Comparison of ENCODE assay signal across 15 cellular contexts in genomic region chr6:126054258-126054702, GRCh38.
DNase-seq lines count a peak whose midpoint lies in the region; ATAC-seq, FAIRE-seq and TF ChIP-seq lines count a peak whose summit lies in the region.
"Had no signal": no experiment of that assay in that cellular context is flagged by ENCODE, and none has a peak within 500 bp of the region (broad histone marks: within the 10 kb centered on the region; RNA-seq: fewer than 3 reads in every experiment).

No MANE protein-coding gene starts in this region.

- ATAC-seq in lower lobe of right lung (peak; percentile 44 to 76), T-helper 17 cell (no peak)
- ATAC-seq: activated naive CD4-positive, alpha-beta T cell treated with anti-CD3 and anti-CD28 coated beads, Interleukin-2, amount 50 U/mL, for 72 hours; stimulated activated naive CD8-positive, alpha-beta T cell treated with anti-CD3 and anti-CD28 coated beads, Interleukin-15, Interleukin-2, amounts not matched to agents 100 U/mL and 50 U/mL, for 24 hours had no signal

- H3K27ac Mint-ChIP-seq in astrocyte (ENCODE audit: unreplicated experiment) (no peak overlapping the region), T-helper 17 cell (no peak overlapping the region)
- H3K27ac Mint-ChIP-seq: activated naive CD4-positive, alpha-beta T cell treated with anti-CD3 and anti-CD28 coated beads, Interleukin-2, amount 50 U/mL, for 72 hours had no signal

- H3K18ac ChIP-seq in neuronal stem cell (ENCODE audit: low read length), result no peak overlapping the region

- H2BK15ac ChIP-seq in neuronal stem cell (ENCODE audit: low read length), result no peak overlapping the region

- TF ChIP-seq POLR2A in testis (IDR thresholded peaks at IDR 0.05), result no peak

- no peak overlapping the region for H4K8ac ChIP-seq in neuronal stem cell (ENCODE audit: low read depth, low read length)

- no peak for FAIRE-seq in astrocyte (lab: Jason Lieb, UNC)

- H3K9me3 ChIP-seq in astrocyte (ENCODE audit: insufficient read depth, low read depth, low read length) (no peaks in the 10 kb centered on the region), lower lobe of right lung (no peaks in the 10 kb centered on the region), neuronal stem cell (replicated peaks in 1 of 2; ENCODE audit: control insufficient read depth in 2 of 2, insufficient read depth in 1 of 2, low read depth in 1 of 2, low read length in 2 of 2) (no peaks in the 10 kb centered on the region), T-helper 17 cell (ENCODE audit: control insufficient read depth, low read length, poor library complexity, severe bottlenecking) (no peaks in the 10 kb centered on the region), testis (no peaks in the 10 kb centered on the region)
- H3K9me3 ChIP-seq: prostate gland had no signal

- no peaks in the 10 kb centered on the region for H3K27me3 Mint-ChIP-seq in astrocyte (ENCODE audit: low read depth, unreplicated experiment)
- H3K27me3 Mint-ChIP-seq in T-helper 17 cell, result no peaks in the 10 kb centered on the region

- H3K9me3 Mint-ChIP-seq in astrocyte (ENCODE audit: unreplicated experiment), result no peaks in the 10 kb centered on the region

- H3K4me3 Mint-ChIP-seq in astrocyte (ENCODE audit: unreplicated experiment) (no peak overlapping the region), T-helper 17 cell (no peak overlapping the region)

- no peaks in the 10 kb centered on the region for H3K79me1 ChIP-seq in neuronal stem cell (ENCODE audit: low read depth, low read length)

- H3K36me3 ChIP-seq in astrocyte (ENCODE audit: insufficient read depth, low read length), result peaks cover 3% of the 10 kb centered on the region
- peaks cover 12% of the 10 kb centered on the region for H3K36me3 ChIP-seq in lower lobe of right lung
- H3K36me3 ChIP-seq in neuronal stem cell (replicated peaks in 1 of 2; ENCODE audit: control insufficient read depth in 2 of 2, insufficient read depth in 2 of 2, low read length in 2 of 2), result peaks cover 1 to 18% of the 10 kb centered on the region in 2 donors
- no peaks in the 10 kb centered on the region for H3K36me3 ChIP-seq in testis (ENCODE audit: low read depth, missing control alignments)
- H3K36me3 ChIP-seq: prostate gland had no signal

- peaks cover 6% of the 10 kb centered on the region for H3K36me3 Mint-ChIP-seq in astrocyte (ENCODE audit: low read depth, unreplicated experiment)
- peaks cover 8% of the 10 kb centered on the region for H3K36me3 Mint-ChIP-seq in T-helper 17 cell (ENCODE audit: low read depth)

- intact Hi-C loops in lower lobe of right lung (cut with DNase I), result no loop called here
- intact Hi-C loops in testis (cut with DNase I; ENCODE audit: low total_unique reads), result no loop called here

- H3K9ac ChIP-seq in astrocyte (ENCODE audit: low read length) (no peak overlapping the region), neuronal stem cell (ENCODE audit: low read depth, low read length, poor library complexity) (no peak overlapping the region)

- H4K20me1 ChIP-seq in astrocyte (ENCODE audit: insufficient read depth, low read length), result no peaks in the 10 kb centered on the region

- H3K14ac ChIP-seq in neuronal stem cell (ENCODE audit: low read length), result no peak overlapping the region

- H3K4me1 Mint-ChIP-seq in astrocyte (ENCODE audit: low read depth, unreplicated experiment) (peaks cover 8% of the 10 kb centered on the region), T-helper 17 cell (peaks cover 3% of the 10 kb centered on the region)

- H3K23ac ChIP-seq in neuronal stem cell (ENCODE audit: low read depth, low read length, poor library complexity), result no peak overlapping the region

- DNase-seq in Daoy (ENCODE audit: low read depth) (peak; percentile 40), MV-4-11 (lab: John Stamatoyannopoulos, UW) (peak; percentile 19), astrocyte (ENCODE audit: low read depth) (peak; percentile 23), lower lobe of right lung (no peak), neuronal stem cell (ENCODE audit: low spot score) (no peak), ACHN (no peak), T-helper 17 cell (no peak), testis (no peak)
- DNase-seq: activated CD8-positive, alpha-beta memory T cell treated with anti-CD3 and anti-CD28 coated beads for 24 hours; mammary epithelial cell; NCI-H1048; stimulated activated CD4-positive, alpha-beta T cell treated with anti-CD3 and anti-CD28 coated beads, Interleukin-4, amount 100 ng/mL, for 1 hour; stimulated activated naive CD8-positive, alpha-beta T cell treated with anti-CD3 and anti-CD28 coated beads, Interleukin-15, Interleukin-2, amounts not matched to agents 100 U/mL and 50 U/mL, for 24 hours had no signal

- no peaks in the 10 kb centered on the region for H3K27me3 ChIP-seq in astrocyte (ENCODE audit: insufficient read depth, low read length)
- no peaks in the 10 kb centered on the region for H3K27me3 ChIP-seq in lower lobe of right lung (ENCODE audit: low read depth)
- no peaks in the 10 kb centered on the region for H3K27me3 ChIP-seq in neuronal stem cell (ENCODE audit: control insufficient read depth in 3 of 3, insufficient read depth in 3 of 3, low read depth in 1 of 3, low read length in 3 of 3)
- H3K27me3 ChIP-seq in testis, result no peaks in the 10 kb centered on the region

- in situ Hi-C loops in ACHN (cut with HindIII; ENCODE audit: low pct_ligation_motif_present, low pct_unique_long_range_greater_than_20kb, low sequenced_read_pairs), result no loop called here

- H3K79me2 ChIP-seq in astrocyte (ENCODE audit: insufficient read depth, low read length), result no peaks in the 10 kb centered on the region

- no peak for TF ChIP-seq CTCF in astrocyte (IDR thresholded peaks at IDR 0.05; ENCODE audit: insufficient read depth, low read depth, low read length)
- TF ChIP-seq CTCF in lower lobe of right lung (IDR thresholded peaks at IDR 0.05), result no peak
- no peak for TF ChIP-seq CTCF in testis (IDR thresholded peaks at IDR 0.05)

- H3K4me3 ChIP-seq in astrocyte (ENCODE audit: insufficient read depth, low read depth, low read length) (no peak overlapping the region), lower lobe of right lung (no peak overlapping the region), neuronal stem cell (ENCODE audit: low read length in 2 of 2) (no peak overlapping the region), testis (no peak overlapping the region)
- H3K4me3 ChIP-seq: prostate gland had no signal

- H2AFZ ChIP-seq in astrocyte (ENCODE audit: low read depth, low read length) (no peak overlapping the region), neuronal stem cell (ENCODE audit: low read length) (no peak overlapping the region)

- no peak overlapping the region for H2BK12ac ChIP-seq in neuronal stem cell (ENCODE audit: low read length)

- no peak overlapping the region for H4K91ac ChIP-seq in neuronal stem cell (ENCODE audit: low read depth, low read length, poor library complexity)

- no peak overlapping the region for H3K27ac ChIP-seq in astrocyte (ENCODE audit: low read depth, low read length)
- H3K27ac ChIP-seq in lower lobe of right lung, result no peak overlapping the region
- no peak overlapping the region for H3K27ac ChIP-seq in neuronal stem cell (replicated peaks; ENCODE audit: low read length)
- no peak overlapping the region for H3K27ac ChIP-seq in testis
- H3K27ac ChIP-seq: prostate gland had no signal

- no peak overlapping the region for H3K4ac ChIP-seq in neuronal stem cell (ENCODE audit: low read length)

- H3K4me2 ChIP-seq in astrocyte (ENCODE audit: low read length) (no peak overlapping the region), neuronal stem cell (ENCODE audit: insufficient read depth, low read length, poor library complexity, severe bottlenecking) (no peak overlapping the region)

- no peaks in the 10 kb centered on the region for H3K4me1 ChIP-seq in astrocyte (ENCODE audit: insufficient read depth, low read length)
- H3K4me1 ChIP-seq in lower lobe of right lung, result peaks cover 9% of the 10 kb centered on the region
- H3K4me1 ChIP-seq in neuronal stem cell (ENCODE audit: control insufficient read depth in 2 of 2, insufficient read depth in 1 of 2, low read depth in 1 of 2, low read length in 2 of 2), result no peaks in the 10 kb centered on the region
- H3K4me1 ChIP-seq in testis, result peaks cover 3% of the 10 kb centered on the region

- WGBS in neuronal stem cell (ENCODE audit: extremely low coverage in 2 of 2, insufficient read length in 2 of 2, insufficient replicate concordance in 1 of 2), 2 donors, result no CpG with 5 or more reads among the region's 4 CpGs
- WGBS in testis, 2 donors, result 67 to 76% methylated on average over 4 of the region's 4 CpGs

- H2AK5ac ChIP-seq in neuronal stem cell (ENCODE audit: low read depth, low read length), result no peak overlapping the region

- no peak overlapping the region for H2BK5ac ChIP-seq in neuronal stem cell (ENCODE audit: low read length)

- H2BK120ac ChIP-seq in neuronal stem cell (ENCODE audit: low read depth, low read length), result no peak overlapping the region

Comparison
In these comparisons a context has a peak if more than half of its experiments do, and no peak if none do; other contexts are left out.
1. DNase-seq: peak in Daoy (single experiment), MV-4-11 (single experiment) and astrocyte (single experiment); none in lower lobe of right lung (single experiment), neuronal stem cell (single experiment), ACHN (single experiment), T-helper 17 cell (0 of 3) and testis (single experiment).